Comparison of ENCODE assay signal across 16 cellular contexts in genomic region chr3:13215940-13216546, GRCh38.
DNase-seq lines count a peak whose midpoint lies in the region; ATAC-seq, FAIRE-seq and TF ChIP-seq lines count a peak whose summit lies in the region.
"Had no signal": no experiment of that assay in that cellular context is flagged by ENCODE, and none has a peak within 500 bp of the region (broad histone marks: within the 10 kb centered on the region; RNA-seq: fewer than 3 reads in every experiment).

No MANE protein-coding gene starts in this region.

- intact Hi-C loops in kidney (cut with DNase I) = no loop called here

- H3K4me2 ChIP-seq in astrocyte (ENCODE audit: low read length) = peak overlapping the region; percentile 21

- no peaks in the 10 kb centered on the region for H3K79me2 ChIP-seq in astrocyte (ENCODE audit: insufficient read depth, low read length)

- H3K27me3 ChIP-seq in BJ (ENCODE audit: control insufficient read depth, insufficient read depth, low read length) = no peaks in the 10 kb centered on the region
- no peaks in the 10 kb centered on the region for H3K27me3 ChIP-seq in astrocyte (ENCODE audit: insufficient read depth, low read length)
- H3K27me3 ChIP-seq: gastrocnemius medialis, pancreas had no signal

- peak; percentile 6 for DNase-seq in BJ (ENCODE audit: low read depth)
- peak; percentile 79 for DNase-seq in HT1080 (ENCODE audit: low read depth)
- peak; percentile 85 for DNase-seq in astrocyte (ENCODE audit: low read depth)
- peak; percentile 35 for DNase-seq in kidney
- DNase-seq in cerebellum (ENCODE audit: low spot score) = no peak
- DNase-seq in SK-N-DZ (ENCODE audit: low spot score) = no peak
- no peak for DNase-seq in mesothelial cell of epicardium (ENCODE audit: low spot score in 2 of 2, unreplicated experiment in 2 of 2)
- DNase-seq: cerebellar nuclear complex; gastrocnemius medialis; HCEC 1CT; Karpas-422; stimulated activated CD4-positive, alpha-beta T cell treated with anti-CD3 and anti-CD28 coated beads, Interleukin-4, amount 100 ng/mL, for 1 hour; stimulated activated naive CD8-positive, alpha-beta T cell treated with anti-CD3 and anti-CD28 coated beads, Interleukin-15, Interleukin-2, amounts not matched to agents 100 U/mL and 50 U/mL, for 24 hours had no signal

- H2AFZ ChIP-seq in astrocyte (ENCODE audit: low read depth, low read length) = no peak overlapping the region

- no peaks in the 10 kb centered on the region for H4K20me1 ChIP-seq in astrocyte (ENCODE audit: insufficient read depth, low read length)

- H3K4me1 ChIP-seq in astrocyte (ENCODE audit: insufficient read depth, low read length) = peaks cover 29% of the 10 kb centered on the region
- no peaks in the 10 kb centered on the region for H3K4me1 ChIP-seq in kidney (ENCODE audit: control insufficient read depth in 1 of 2, insufficient read depth in 1 of 2, low read depth in 1 of 2, low read length in 2 of 2)

- H3K9ac ChIP-seq in astrocyte (ENCODE audit: low read length) (peak overlapping the region; percentile 10), kidney (ENCODE audit: low read length in 2 of 2) (no peak overlapping the region)

- TF ChIP-seq CTCF in BJ (IDR thresholded peaks at IDR 0.05; ENCODE audit: insufficient read depth, low read depth, low read length) = no peak
- no peak for TF ChIP-seq CTCF in astrocyte (IDR thresholded peaks at IDR 0.05; ENCODE audit: insufficient read depth, low read depth, low read length)
- no peak for TF ChIP-seq CTCF in kidney (IDR thresholded peaks at IDR 0.05; ENCODE audit: borderline replicate concordance, extremely low read depth, insufficient read depth)
- no peak for TF ChIP-seq CTCF in mesothelial cell of epicardium (IDR thresholded peaks at IDR 0.05; ENCODE audit: unreplicated experiment)

- CTCF ChIA-PET in BJ (lab: Yijun Ruan, JAX) = no interaction called here

- H3K36me3 Mint-ChIP-seq in astrocyte (ENCODE audit: low read depth, unreplicated experiment) (no peaks in the 10 kb centered on the region), mesothelial cell of epicardium (no peaks in the 10 kb centered on the region)

- no peak overlapping the region for H3K4me3 Mint-ChIP-seq in astrocyte (ENCODE audit: unreplicated experiment)
- H3K4me3 Mint-ChIP-seq in mesothelial cell of epicardium = no peak overlapping the region

- FAIRE-seq in astrocyte (lab: Jason Lieb, UNC) (peak; percentile 17), kidney (lab: Jason Lieb, UNC) (no peak)
- FAIRE-seq: pancreas had no signal

- H3K4me1 Mint-ChIP-seq in astrocyte (ENCODE audit: low read depth, unreplicated experiment) = peaks cover 26% of the 10 kb centered on the region
- H3K4me1 Mint-ChIP-seq in mesothelial cell of epicardium = no peaks in the 10 kb centered on the region

- H3K9me3 Mint-ChIP-seq in astrocyte (ENCODE audit: unreplicated experiment) (no peaks in the 10 kb centered on the region), mesothelial cell of epicardium (no peaks in the 10 kb centered on the region)

- peak overlapping the region; percentile 35 for H3K27ac ChIP-seq in astrocyte (ENCODE audit: low read depth, low read length)
- H3K27ac ChIP-seq in kidney (ENCODE audit: low read depth in 2 of 2, low read length in 2 of 2) = no peak overlapping the region
- H3K27ac ChIP-seq: gastrocnemius medialis, pancreas, SK-N-MC had no signal

- no peaks in the 10 kb centered on the region for H3K9me3 ChIP-seq in astrocyte (ENCODE audit: insufficient read depth, low read depth, low read length)
- H3K9me3 ChIP-seq in kidney (ENCODE audit: control insufficient read depth in 1 of 2, low read length in 2 of 2) = no peaks in the 10 kb centered on the region
- H3K9me3 ChIP-seq: gastrocnemius medialis, pancreas had no signal

- H3K27me3 Mint-ChIP-seq in astrocyte (ENCODE audit: low read depth, unreplicated experiment) (no peaks in the 10 kb centered on the region), mesothelial cell of epicardium (ENCODE audit: low read depth) (peaks cover 9% of the 10 kb centered on the region)

- no peak overlapping the region for H3K4me3 ChIP-seq in BJ (ENCODE audit: low read depth, low read length)
- H3K4me3 ChIP-seq in astrocyte (ENCODE audit: insufficient read depth, low read depth, low read length) = no peak overlapping the region
- H3K4me3 ChIP-seq in kidney (ENCODE audit: low read length in 2 of 2) = no peak overlapping the region
- H3K4me3 ChIP-seq: gastrocnemius medialis, pancreas, SK-N-MC had no signal

- no peaks in the 10 kb centered on the region for H3K36me3 ChIP-seq in BJ (ENCODE audit: control insufficient read depth, insufficient read depth, low read length)
- no peaks in the 10 kb centered on the region for H3K36me3 ChIP-seq in astrocyte (ENCODE audit: insufficient read depth, low read length)
- H3K36me3 ChIP-seq in kidney (ENCODE audit: control insufficient read depth in 1 of 2, insufficient read depth in 2 of 2, low read length in 2 of 2) = no peaks in the 10 kb centered on the region
- H3K36me3 ChIP-seq: gastrocnemius medialis, pancreas had no signal

- POLR2A ChIA-PET in BJ (lab: Charles Lee) = no interaction called here

- no peak for ATAC-seq in GM18907 (IDR thresholded peaks at IDR 0.05; ENCODE audit: unreplicated experiment)
- ATAC-seq: stimulated activated naive CD8-positive, alpha-beta T cell treated with anti-CD3 and anti-CD28 coated beads, Interleukin-15, Interleukin-2, amounts not matched to agents 100 U/mL and 50 U/mL, for 24 hours had no signal

- H3K27ac Mint-ChIP-seq in astrocyte (ENCODE audit: unreplicated experiment) = peak overlapping the region; percentile 66
- H3K27ac Mint-ChIP-seq in mesothelial cell of epicardium = no peak overlapping the region

Comparison
In these comparisons a context has a peak if more than half of its experiments do, and no peak if none do; other contexts are left out.
1. DNase-seq: peak in BJ (single experiment), HT1080 (single experiment), astrocyte (single experiment) and kidney (single experiment); none in cerebellum (single experiment), SK-N-DZ (single experiment) and mesothelial cell of epicardium (0 of 2).